ENCODE assay signal across 16 cellular contexts in the genomic region with DNA sequence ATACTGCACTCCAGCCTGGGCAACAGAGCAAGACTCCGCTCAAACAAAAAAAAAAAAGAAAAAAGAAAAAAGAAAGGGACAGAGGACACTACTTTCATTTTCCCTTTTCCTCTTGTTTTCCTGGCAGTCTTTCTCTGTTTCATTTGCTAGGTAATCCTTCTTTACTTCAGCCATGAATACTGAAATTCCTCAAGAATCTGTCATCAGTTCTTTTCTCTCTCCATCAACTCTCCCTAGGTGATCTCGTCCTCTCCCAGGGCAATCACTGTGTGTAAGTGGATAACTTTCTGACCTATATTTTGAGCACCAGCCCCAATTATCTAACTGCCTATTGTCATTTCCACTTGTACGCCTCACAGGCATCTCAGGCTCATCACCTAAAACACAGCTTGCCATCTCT.
"Had no signal": no experiment of that assay in that cellular context is flagged by ENCODE, and none has a peak within 500 bp of the region (broad histone marks: within the 10 kb centered on the region; RNA-seq: fewer than 3 reads in every experiment).

No MANE protein-coding gene starts in this region.

- H3K4me3 ChIP-seq: mucosa of descending colon had no signal

- H3K9me3 ChIP-seq: mucosa of descending colon had no signal

- H3K9me3 Mint-ChIP-seq: stimulated activated effector memory CD8-positive, alpha-beta T cell treated with anti-CD3 and anti-CD28 coated beads, Interleukin-12 subunit alpha, Interleukin-12 subunit beta, amount 100 ng/mL, for 72 hours; T-helper 2 cell treated with Interferon-gamma antibody and Interleukin-4, amounts not matched to agents 5 μg/mL and 100 μg/mL, for 36 hours had no signal

- H3K36me3 Mint-ChIP-seq: stimulated activated effector memory CD8-positive, alpha-beta T cell treated with anti-CD3 and anti-CD28 coated beads, Interleukin-12 subunit alpha, Interleukin-12 subunit beta, amount 100 ng/mL, for 72 hours had no signal

- ATAC-seq: foreskin keratinocyte; left lobe of liver; mucosa of descending colon; naive thymus-derived CD4-positive, alpha-beta T cell; stimulated activated effector memory CD8-positive, alpha-beta T cell treated with anti-CD3 and anti-CD28 coated beads, Interleukin-12 subunit alpha, Interleukin-12 subunit beta, amount 100 ng/mL, for 72 hours had no signal

- H3K27me3 ChIP-seq: foreskin keratinocyte had no signal

- H3K4me1 Mint-ChIP-seq: stimulated activated effector memory CD8-positive, alpha-beta T cell treated with anti-CD3 and anti-CD28 coated beads, Interleukin-12 subunit alpha, Interleukin-12 subunit beta, amount 100 ng/mL, for 72 hours had no signal

- DNase-seq: activated CD4-positive, alpha-beta T cell treated with anti-CD3 and anti-CD28 coated beads, Interleukin-2, amount 50 U/mL, for 1 hour; activated CD4-positive, CD25-positive, alpha-beta regulatory T cell; activated CD8-positive, alpha-beta memory T cell treated with anti-CD3 and anti-CD28 coated beads for 24 hours; activated naive CD4-positive, alpha-beta T cell; activated naive CD8-positive, alpha-beta T cell treated with anti-CD3 and anti-CD28 coated beads, Interleukin-2, amount 10 ng/mL, durations not matched to agents 7 days and 5 days; anterior cingulate cortex; head of caudate nucleus; mucosa of descending colon; naive thymus-derived CD4-positive, alpha-beta T cell; retina; stimulated activated CD4-positive, alpha-beta T cell treated with anti-CD3 and anti-CD28 coated beads, Interleukin-12 subunit alpha, Interleukin-12 subunit beta, amount 100 ng/mL, for 4 hours; stimulated activated CD4-positive, alpha-beta T cell treated with anti-CD3 and anti-CD28 coated beads, Interleukin-2, amount 100 ng/mL, for 24 hours had no signal

- H3K27ac ChIP-seq: foreskin keratinocyte had no signal

- H3K4me3 Mint-ChIP-seq: activated naive CD8-positive, alpha-beta T cell treated with anti-CD3 and anti-CD28 coated beads, Interleukin-2, amount 10 ng/mL, durations not matched to agents 7 days and 5 days; naive thymus-derived CD4-positive, alpha-beta T cell; stimulated activated effector memory CD8-positive, alpha-beta T cell treated with anti-CD3 and anti-CD28 coated beads, Interleukin-12 subunit alpha, Interleukin-12 subunit beta, amount 100 ng/mL, for 72 hours; T-helper 2 cell treated with Interferon-gamma antibody and Interleukin-4, amounts not matched to agents 5 μg/mL and 100 μg/mL, for 36 hours had no signal

- H3K4me1 ChIP-seq: foreskin keratinocyte had no signal

- H3K27me3 Mint-ChIP-seq: naive thymus-derived CD4-positive, alpha-beta T cell had no signal

- H3K27ac Mint-ChIP-seq: activated naive CD8-positive, alpha-beta T cell treated with anti-CD3 and anti-CD28 coated beads, Interleukin-2, amount 10 ng/mL, durations not matched to agents 7 days and 5 days; naive thymus-derived CD4-positive, alpha-beta T cell; stimulated activated effector memory CD8-positive, alpha-beta T cell treated with anti-CD3 and anti-CD28 coated beads, Interleukin-12 subunit alpha, Interleukin-12 subunit beta, amount 100 ng/mL, for 72 hours; T-helper 2 cell treated with Interferon-gamma antibody and Interleukin-4, amounts not matched to agents 5 μg/mL and 100 μg/mL, for 36 hours had no signal
